ENCODE assay signal across 1 cellular context in the genomic region with DNA sequence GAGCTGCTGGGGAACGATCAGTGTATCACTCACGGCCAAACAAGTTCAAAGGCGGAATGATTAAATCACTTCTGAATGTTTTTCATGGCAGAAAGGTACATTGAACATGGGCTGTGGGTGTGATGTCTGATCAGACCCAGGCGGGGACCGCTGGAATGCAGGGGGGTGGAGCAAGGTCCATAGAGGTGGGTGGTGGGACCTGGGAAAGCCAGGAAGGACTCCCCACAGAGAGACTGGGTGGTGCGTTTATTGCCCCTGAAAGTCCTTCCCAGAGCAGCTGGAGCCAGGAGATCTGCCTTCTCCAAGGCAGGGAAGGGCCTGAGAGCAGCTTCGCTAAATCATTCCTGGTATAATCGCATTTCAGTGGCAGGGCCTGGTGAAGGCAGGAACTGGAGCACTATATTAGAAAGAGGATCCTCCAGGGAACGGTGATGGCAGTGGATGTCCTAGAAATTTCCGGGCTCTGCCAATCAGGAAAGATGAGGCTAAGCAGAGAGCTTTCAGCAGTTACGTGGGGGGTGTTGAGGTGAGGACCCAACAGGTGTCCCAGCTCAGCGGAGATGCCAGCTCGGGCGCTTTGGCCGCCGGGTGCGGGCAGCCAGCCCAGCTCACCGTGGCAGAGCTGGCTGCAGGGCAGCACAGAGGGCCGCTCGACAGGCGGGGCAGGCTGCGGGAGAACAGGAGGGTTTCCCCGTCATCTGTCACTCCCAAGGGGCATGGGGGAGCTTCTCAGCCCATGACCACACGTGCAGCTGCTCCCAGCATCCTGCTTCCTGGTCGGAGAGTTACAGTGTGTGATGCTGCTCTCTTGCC.
TF ChIP-seq lines count a peak whose summit lies in the region.

No MANE protein-coding gene starts in this region.

TF ChIP-seq in HEK293, 187 proteins besides CTCF, POLR2A, EP300 and RAD21 (continued from another document):
- TF ChIP-seq, protein P1, sequence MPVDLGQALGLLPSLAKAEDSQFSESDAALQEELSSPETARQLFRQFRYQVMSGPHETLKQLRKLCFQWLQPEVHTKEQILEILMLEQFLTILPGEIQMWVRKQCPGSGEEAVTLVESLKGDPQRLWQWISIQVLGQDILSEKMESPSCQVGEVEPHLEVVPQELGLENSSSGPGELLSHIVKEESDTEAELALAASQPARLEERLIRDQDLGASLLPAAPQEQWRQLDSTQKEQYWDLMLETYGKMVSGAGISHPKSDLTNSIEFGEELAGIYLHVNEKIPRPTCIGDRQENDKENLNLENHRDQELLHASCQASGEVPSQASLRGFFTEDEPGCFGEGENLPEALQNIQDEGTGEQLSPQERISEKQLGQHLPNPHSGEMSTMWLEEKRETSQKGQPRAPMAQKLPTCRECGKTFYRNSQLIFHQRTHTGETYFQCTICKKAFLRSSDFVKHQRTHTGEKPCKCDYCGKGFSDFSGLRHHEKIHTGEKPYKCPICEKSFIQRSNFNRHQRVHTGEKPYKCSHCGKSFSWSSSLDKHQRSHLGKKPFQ (tag by site-specific recombination; IDR thresholded peaks at IDR 0.05): no peak
